ENCODE assay signal across 13 cellular contexts in the genomic region with DNA sequence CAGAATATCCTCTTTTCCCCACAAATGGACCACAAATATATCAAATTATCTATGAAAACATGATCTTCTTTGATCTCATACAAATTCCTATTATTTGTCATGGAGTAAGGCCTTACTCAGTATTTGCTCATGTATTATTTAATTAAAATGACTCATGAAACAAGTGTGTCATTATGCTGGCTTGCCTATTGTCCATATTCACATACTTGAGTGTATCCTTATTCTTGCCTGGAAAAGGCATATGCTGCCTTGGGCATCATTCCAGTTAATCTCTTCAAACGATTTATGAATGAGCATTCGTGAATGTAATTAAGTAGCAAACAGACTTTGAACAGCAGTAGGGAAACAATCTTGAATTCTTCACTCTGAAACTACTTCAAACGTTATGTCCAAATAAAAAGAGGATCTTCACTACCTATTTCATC. TPM values are rescaled to one million over a fixed set of nuclear protein-coding genes. Genes with fewer than 3 reads are reported as not detected.
DNase-seq lines count a peak whose midpoint lies in the region; ATAC-seq, FAIRE-seq and TF ChIP-seq lines count a peak whose summit lies in the region.
"Had no signal": no experiment of that assay in that cellular context is flagged by ENCODE, and none has a peak within 500 bp of the region (broad histone marks: within the 10 kb centered on the region; RNA-seq: fewer than 3 reads in every experiment).

No MANE protein-coding gene starts in this region.

- DNase-seq in BJ (ENCODE audit: low read depth), result peak; percentile 38
- peak; percentile 33 for DNase-seq in NCI-H1092 treated with DMSO at 0.1 percent for 48 hours (lab: John Stamatoyannopoulos, UW)
- DNase-seq in RPMI7951 (ENCODE audit: low read depth), result peak; percentile 35
- peak; percentile 63 to 70 for DNase-seq in foreskin keratinocyte
- no peak for DNase-seq in stimulated activated naive CD8-positive, alpha-beta T cell treated with anti-CD3 and anti-CD28 coated beads, Interleukin-15, amount 100 ng/mL, for 72 hours
- DNase-seq in NK-92 treated with Interleukin-12 subunit alpha and Interleukin-12 subunit beta, amount 100 ng/mL, for 24 hours (lab: John Stamatoyannopoulos, UW), result no peak
- DNase-seq in HTR-8/SVneo (ENCODE audit: insufficient read length, low spot score), result no peak
- DNase-seq: amniotic stem cell had no signal

- peaks cover 5% of the 10 kb centered on the region for H3K4me1 ChIP-seq in foreskin keratinocyte
- H3K4me1 ChIP-seq: right atrium auricular region had no signal

- CTCF ChIA-PET in BJ (lab: Yijun Ruan, JAX), result no interaction called here

- H3K4me3 ChIP-seq in BJ (ENCODE audit: low read depth, low read length), result no peak overlapping the region
- H3K4me3 ChIP-seq: right atrium auricular region had no signal

- FAIRE-seq in HTR-8/SVneo (lab: Jason Lieb, UNC), result no peak
- FAIRE-seq: GM12891 had no signal

- no peaks in the 10 kb centered on the region for H3K36me3 ChIP-seq in BJ (ENCODE audit: control insufficient read depth, insufficient read depth, low read length)
- H3K36me3 ChIP-seq: right atrium auricular region had no signal

- H3K4me1 Mint-ChIP-seq in stimulated activated naive CD8-positive, alpha-beta T cell treated with anti-CD3 and anti-CD28 coated beads, Interleukin-15, amount 100 ng/mL, for 72 hours, result peaks cover 6% of the 10 kb centered on the region
- H3K4me1 Mint-ChIP-seq: memory B cell had no signal

- peaks cover 6% of the 10 kb centered on the region; the same call in 1 of the 2 replicates for H3K27me3 ChIP-seq in BJ (ENCODE audit: control insufficient read depth, insufficient read depth, low read length)
- H3K27me3 ChIP-seq in foreskin keratinocyte, result peaks cover 25% of the 10 kb centered on the region
- H3K27me3 ChIP-seq: right atrium auricular region had no signal

- no peak for TF ChIP-seq CTCF in BJ (IDR thresholded peaks at IDR 0.05; ENCODE audit: insufficient read depth, low read depth, low read length)
- no peak for TF ChIP-seq CTCF in foreskin keratinocyte (conservative IDR thresholded peaks at IDR 0.05)

- H3K27ac ChIP-seq in foreskin keratinocyte, result no peak overlapping the region
- H3K27ac ChIP-seq: right atrium auricular region had no signal

- POLR2A ChIA-PET in BJ (lab: Charles Lee), result interaction anchor here (0.5 kb wide), 1 partner anchor 1700 kb away, joined by 3 read pairs; no protein-coding TSS in a partner anchor

- ATAC-seq in foreskin keratinocyte (peak; percentile 98), HG03139 (IDR thresholded peaks at IDR 0.05; ENCODE audit: unreplicated experiment) (no peak)
- ATAC-seq in stimulated activated naive CD8-positive, alpha-beta T cell treated with anti-CD3 and anti-CD28 coated beads, Interleukin-15, amount 100 ng/mL, for 72 hours, result no peak

- no peak overlapping the region for H3K27ac Mint-ChIP-seq in stimulated activated naive CD8-positive, alpha-beta T cell treated with anti-CD3 and anti-CD28 coated beads, Interleukin-15, amount 100 ng/mL, for 72 hours
- H3K27ac Mint-ChIP-seq: CD14-positive monocyte, memory B cell had no signal

- H3K4me3 Mint-ChIP-seq in stimulated activated naive CD8-positive, alpha-beta T cell treated with anti-CD3 and anti-CD28 coated beads, Interleukin-15, amount 100 ng/mL, for 72 hours, result no peak overlapping the region
- H3K4me3 Mint-ChIP-seq: CD14-positive monocyte, memory B cell had no signal

- H3K9me3 Mint-ChIP-seq in stimulated activated naive CD8-positive, alpha-beta T cell treated with anti-CD3 and anti-CD28 coated beads, Interleukin-15, amount 100 ng/mL, for 72 hours, result no peaks in the 10 kb centered on the region
- H3K9me3 Mint-ChIP-seq: memory B cell had no signal

- H3K27me3 Mint-ChIP-seq in stimulated activated naive CD8-positive, alpha-beta T cell treated with anti-CD3 and anti-CD28 coated beads, Interleukin-15, amount 100 ng/mL, for 72 hours, result peaks cover 17% of the 10 kb centered on the region

RNA-seq across cellular contexts. Expression of a gene that starts 22.6 kb away (rescaled TPM):
- polyA plus RNA-seq in BJ (2011; rRNA removed), result 8.9 and 11.1 TPM in 2 replicates
- 2.6 and 3.0 TPM in 2 replicates for polyA minus RNA-seq in BJ (2011; rRNA and poly(A)+ RNA removed)
- 23.0 and 29.6 TPM in 2 replicates for total RNA-seq in RPMI7951 (2014; rRNA removed; shearing (Covaris generic))
- total RNA-seq in foreskin keratinocyte, result 38.9 and 59.6 TPM in 2 replicates
- polyA plus RNA-seq in foreskin keratinocyte, result 96.6 and 121 TPM in 2 replicates

RNA-seq across cellular contexts. Expression of a gene that starts 45.6 kb away (rescaled TPM):
- 364 and 582 TPM in 2 replicates for polyA plus RNA-seq in BJ (2011; rRNA removed)
- 432 and 549 TPM in 2 replicates for polyA minus RNA-seq in BJ (2011; rRNA and poly(A)+ RNA removed)
- total RNA-seq in RPMI7951 (2014; rRNA removed; shearing (Covaris generic)), result 1.4 and 3.1 TPM in 2 replicates
- total RNA-seq in foreskin keratinocyte, result 8.9 and 9.5 TPM in 2 replicates
- 3.7 and 4.0 TPM in 2 replicates for polyA plus RNA-seq in foreskin keratinocyte
- polyA plus RNA-seq: CD14-positive monocyte had no signal

Comparison
In these comparisons a context has a peak if more than half of its experiments do, and no peak if none do; other contexts are left out.
1. DNase-seq: peak in BJ (single experiment), NCI-H1092 treated with DMSO at 0.1 percent for 48 hours (single experiment), RPMI7951 (single experiment) and foreskin keratinocyte (2 of 2); none in stimulated activated naive CD8-positive, alpha-beta T cell treated with anti-CD3 and anti-CD28 coated beads, Interleukin-15, amount 100 ng/mL, for 72 hours (0 of 2), NK-92 treated with Interleukin-12 subunit alpha and Interleukin-12 subunit beta, amount 100 ng/mL, for 24 hours (single experiment) and HTR-8/SVneo (single experiment).